In the genomic region with DNA sequence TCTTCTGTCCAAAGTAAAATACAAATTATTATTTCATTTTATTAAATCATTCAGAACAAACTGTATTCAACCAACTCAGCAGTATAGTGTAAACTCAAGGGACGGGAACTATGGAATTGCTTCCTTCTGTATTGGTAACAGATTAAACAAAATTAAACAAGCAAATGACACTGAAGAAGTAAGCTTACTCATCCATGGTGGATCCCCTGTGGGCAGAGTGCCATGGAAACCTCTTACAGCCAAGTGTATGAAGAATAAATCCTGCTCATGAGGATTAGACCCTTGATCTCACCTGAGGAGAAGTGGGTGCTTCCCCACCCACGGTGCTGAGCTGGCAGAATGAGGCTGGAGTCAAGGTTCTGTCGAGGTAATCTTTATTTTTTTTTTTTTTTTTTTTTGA, we compare ENCODE assay signal across 17 cellular contexts. TPM values are rescaled to one million over a fixed set of nuclear protein-coding genes. Genes with fewer than 3 reads are reported as not detected.
DNase-seq lines count a peak whose midpoint lies in the region; ATAC-seq and TF ChIP-seq lines count a peak whose summit lies in the region.
"Had no signal": no experiment of that assay in that cellular context is flagged by ENCODE, and none has a peak within 500 bp of the region (broad histone marks: within the 10 kb centered on the region; RNA-seq: fewer than 3 reads in every experiment).

No MANE protein-coding gene starts in this region.

- ATAC-seq in HG03521 (IDR thresholded peaks at IDR 0.05; ENCODE audit: unreplicated experiment), result no peak
- ATAC-seq: GM12878 had no signal

- POLR2A ChIA-PET in MCF 10A (lab: Yijun Ruan, JAX), result no interaction called here

- no peak overlapping the region for H3K27ac Mint-ChIP-seq in MCF 10A (ENCODE audit: low read depth, unreplicated experiment)
- H3K27ac Mint-ChIP-seq: IgD-negative memory B cell had no signal

- DNase-seq in DMS79 (lab: John Stamatoyannopoulos, UW), result peak; percentile 7
- no peak for DNase-seq in DMS79 treated with DMSO at 0.1 percent for 48 hours (lab: John Stamatoyannopoulos, UW)
- peak; percentile 31 for DNase-seq in MCF 10A (ENCODE audit: unreplicated experiment)
- DNase-seq in breast epithelium (ENCODE audit: low spot score in 2 of 2), result no peak
- DNase-seq in fibroblast of mammary gland (ENCODE audit: low read depth), result peak; percentile 26
- no peak for DNase-seq in HPDE6-E6E7 (ENCODE audit: extremely low spot score)
- no peak for DNase-seq in cerebellar cortex (ENCODE audit: low spot score)
- DNase-seq: 8988T, DMS153, NCI-H187, NCI-H226, OCI-M1 had no signal

- H3K27me3 ChIP-seq in breast epithelium, result no peaks in the 10 kb centered on the region
- H3K27me3 ChIP-seq: BLaER1 treated with 17β-estradiol and CSF1 and Interleukin-3, amounts not matched to agents 10 nM and 100 nM had no signal

- peaks cover 13% of the 10 kb centered on the region for H3K27me3 Mint-ChIP-seq in MCF 10A (ENCODE audit: insufficient read depth, unreplicated experiment)

- no peak overlapping the region for H3K4me3 Mint-ChIP-seq in MCF 10A (ENCODE audit: unreplicated experiment)
- H3K4me3 Mint-ChIP-seq: IgD-negative memory B cell had no signal

- H3K4me3 ChIP-seq in breast epithelium (no peak overlapping the region), fibroblast of mammary gland (ENCODE audit: control insufficient read depth, low read depth, low read length) (no peak overlapping the region)
- H3K4me3 ChIP-seq: BLaER1 treated with 17β-estradiol and CSF1 and Interleukin-3, amounts not matched to agents 10 nM and 100 nM; GM12878; HAP-1 had no signal

- no peaks in the 10 kb centered on the region for H3K4me1 ChIP-seq in breast epithelium
- H3K4me1 ChIP-seq: HAP-1 had no signal

- no peaks in the 10 kb centered on the region for H3K9me3 ChIP-seq in breast epithelium
- H3K9me3 ChIP-seq: BLaER1 treated with 17β-estradiol and CSF1 and Interleukin-3, amounts not matched to agents 10 nM and 100 nM; HAP-1 had no signal

- no peaks in the 10 kb centered on the region for H3K36me3 Mint-ChIP-seq in MCF 10A (ENCODE audit: insufficient read depth, unreplicated experiment)

- no peak for TF ChIP-seq POLR2A in breast epithelium (IDR thresholded peaks at IDR 0.05)

- no peaks in the 10 kb centered on the region for H3K4me1 Mint-ChIP-seq in MCF 10A (ENCODE audit: insufficient read depth, unreplicated experiment)

- H3K36me3 ChIP-seq in breast epithelium, result no peaks in the 10 kb centered on the region
- H3K36me3 ChIP-seq: BLaER1 treated with 17β-estradiol and CSF1 and Interleukin-3, amounts not matched to agents 10 nM and 100 nM; HAP-1 had no signal

- intact Hi-C loops in MCF 10A (cut with micrococcal nuclease), result no loop called here
- intact Hi-C loops in breast epithelium (cut with DNase I; ENCODE audit: low total_unique reads), result no loop called here

- H3K9me3 Mint-ChIP-seq in MCF 10A (ENCODE audit: unreplicated experiment), result no peaks in the 10 kb centered on the region
- H3K9me3 Mint-ChIP-seq: IgD-negative memory B cell had no signal

- TF ChIP-seq CTCF in MCF 10A (IDR thresholded peaks at IDR 0.05; ENCODE audit: unreplicated experiment), result no peak
- no peak for TF ChIP-seq CTCF in breast epithelium (IDR thresholded peaks at IDR 0.05)
- TF ChIP-seq CTCF in fibroblast of mammary gland (conservative IDR thresholded peaks at IDR 0.05; ENCODE audit: control insufficient read depth, insufficient read depth, low read depth, low read length), result no peak

- no peak overlapping the region for H3K27ac ChIP-seq in breast epithelium
- H3K27ac ChIP-seq: BLaER1 treated with 17β-estradiol and CSF1 and Interleukin-3, amounts not matched to agents 10 nM and 100 nM had no signal

- no TSS peak for BruUV-seq in MCF 10A (replicated peaks; lab: Mats Ljungman, UMichigan)

- CTCF ChIA-PET in MCF 10A (lab: Yijun Ruan, JAX), result no interaction called here

RNA-seq across cellular contexts. Expression of a gene that starts 18.0 kb away (rescaled TPM):
- 6.1 and 8.1 TPM in 2 replicates for total RNA-seq in MCF 10A (2022)
- total RNA-seq in breast epithelium, result 1 to 10 TPM; 3.8 to 6.6 (median 5.9) TPM

Comparison
In these comparisons a context has a peak if more than half of its experiments do, and no peak if none do; other contexts are left out.
1. DNase-seq: peak in DMS79 (single experiment), MCF 10A (single experiment) and fibroblast of mammary gland (single experiment); none in DMS79 treated with DMSO at 0.1 percent for 48 hours (single experiment), breast epithelium (0 of 2), HPDE6-E6E7 (single experiment) and cerebellar cortex (single experiment).